In the genomic region with DNA sequence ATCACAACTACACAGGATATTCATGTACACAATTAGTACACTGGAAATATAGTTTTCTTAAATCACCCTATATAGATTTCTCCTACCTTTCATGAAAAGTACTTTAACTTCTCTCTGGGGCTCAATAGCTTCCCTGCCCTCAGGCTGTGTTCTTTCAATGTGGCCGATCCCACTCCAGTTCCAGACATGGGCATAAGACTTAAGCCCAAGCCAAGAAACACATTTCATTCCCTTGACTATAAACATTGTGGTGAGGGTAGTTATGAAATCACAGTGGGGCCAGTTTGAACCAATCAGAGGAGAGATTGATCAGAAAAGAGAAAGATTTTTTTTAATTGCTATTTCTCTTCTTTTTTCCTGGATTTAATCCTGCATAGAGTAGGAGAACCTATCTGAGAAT, we compare ENCODE assay signal across 35 cellular contexts.
"Had no signal": no experiment of that assay in that cellular context is flagged by ENCODE, and none has a peak within 500 bp of the region (broad histone marks: within the 10 kb centered on the region; RNA-seq: fewer than 3 reads in every experiment).

No MANE protein-coding gene starts in this region.

- H3K4me3 ChIP-seq: adrenal gland, body of pancreas, cardiac muscle cell had no signal

- H3K27ac Mint-ChIP-seq: activated B cell treated with CpG ODN at 0.5 μM for 24 hours; activated CD4-positive, alpha-beta memory T cell treated with anti-CD3 and anti-CD28 coated beads for 36 hours; activated CD4-positive, alpha-beta T cell treated with anti-CD3 and anti-CD28 coated beads, Interleukin-2, amount 10 ng/mL, durations not matched to agents 24 days and 14 days; activated CD8-positive, alpha-beta T cell treated with anti-CD3 and anti-CD28 coated beads for 36 hours; activated naive CD4-positive, alpha-beta T cell treated with anti-CD3 and anti-CD28 coated beads, Interleukin-2, amount 10 ng/mL, durations not matched to agents 7 days and 5 days; activated naive CD4-positive, alpha-beta T cell treated with anti-CD3 and anti-CD28 coated beads, Interleukin-2, amount 50 U/mL, for 24 hours; activated naive CD8-positive, alpha-beta T cell; activated naive CD8-positive, alpha-beta T cell treated with anti-CD3 and anti-CD28 coated beads, Interleukin-2, amount 10 ng/mL, durations not matched to agents 7 days and 5 days; activated naive CD8-positive, alpha-beta T cell treated with anti-CD3 and anti-CD28 coated beads, Interleukin-2, amount 50 U/mL, for 24 hours; activated T-cell treated with anti-CD3 and anti-CD28 coated beads, Interleukin-2, amount 50 U/mL, for 24 hours; activated T-helper 2 cell treated with anti-CD3 and anti-CD28 coated beads, Interferon-gamma antibody, Interleukin-2, Interleukin-4, amounts not matched to agents 10 μg/mL and 5 μg/mL and 100 μg/mL, durations not matched to agents 14 hours and 24 hours and 36 hours; T-helper 1 cell treated with Interleukin-12 subunit alpha and Interleukin-12 subunit beta and Interleukin-4 antibody, amounts not matched to agents 30 μg/mL and 1 μg/mL, for 36 hours; T-helper 2 cell treated with Interferon-gamma antibody and Interleukin-4, amounts not matched to agents 5 μg/mL and 100 μg/mL, for 36 hours had no signal

- H3K27me3 ChIP-seq: adrenal gland, body of pancreas, brain microvascular endothelial cell, cardiac muscle cell had no signal

- H3K9me3 ChIP-seq: adrenal gland, body of pancreas had no signal

- DNase-seq: activated B cell treated with CpG ODN at 0.5 μM for 24 hours; activated CD4-positive, alpha-beta memory T cell treated with anti-CD3 and anti-CD28 coated beads for 36 hours; activated CD4-positive, alpha-beta T cell treated with anti-CD3 and anti-CD28 coated beads for 4 hours; activated CD4-positive, alpha-beta T cell treated with anti-CD3 and anti-CD28 coated beads, Interleukin-2, amount 10 ng/mL, durations not matched to agents 24 days and 14 days; activated CD4-positive, alpha-beta T cell treated with anti-CD3 and anti-CD28 coated beads, Interleukin-2, amount 50 U/mL, for 1 hour; activated CD4-positive, alpha-beta T cell treated with anti-CD3 and anti-CD28 coated beads, Interleukin-2, amount 50 U/mL, for 4 hours; activated CD4-positive, CD25-positive, alpha-beta regulatory T cell treated with anti-CD3 and anti-CD28 coated beads, Interleukin-2, amount 50 U/mL, for 72 hours; activated CD8-positive, alpha-beta memory T cell treated with anti-CD3 and anti-CD28 coated beads, Interleukin-2, amount 50 U/mL, for 48 hours; activated CD8-positive, alpha-beta T cell treated with anti-CD3 and anti-CD28 coated beads for 36 hours; activated effector memory CD4-positive, alpha-beta T cell treated with Interleukin-2 at 50 U/mL for 16 hours; activated gamma-delta T cell; activated naive CD4-positive, alpha-beta T cell treated with anti-CD3 and anti-CD28 coated beads, Interleukin-2, amount 10 ng/mL, durations not matched to agents 7 days and 5 days; activated naive CD4-positive, alpha-beta T cell treated with Interleukin-2 at 50 U/mL for 16 hours; activated naive CD8-positive, alpha-beta T cell treated with anti-CD3 and anti-CD28 coated beads, Interleukin-2, amount 10 ng/mL, durations not matched to agents 7 days and 5 days; activated naive CD8-positive, alpha-beta T cell treated with anti-CD3 and anti-CD28 coated beads, Interleukin-2, amount 50 U/mL, for 24 hours; activated T-cell treated with anti-CD3 and anti-CD28 coated beads, Interleukin-2, amount 50 U/mL, for 24 hours; activated T-cell treated with anti-CD3 and anti-CD28 coated beads, Interleukin-2, amount 50 U/mL, for 48 hours; adrenal gland; amniotic stem cell; aorta; body of pancreas; brain microvascular endothelial cell; caudate nucleus; cerebellar nuclear complex; T-helper 1 cell; T-helper 2 cell; T-helper 9 cell had no signal

- H3K27me3 Mint-ChIP-seq: activated B cell treated with CpG ODN at 0.5 μM for 24 hours; activated CD4-positive, alpha-beta memory T cell treated with anti-CD3 and anti-CD28 coated beads for 36 hours; activated CD4-positive, alpha-beta T cell treated with anti-CD3 and anti-CD28 coated beads, Interleukin-2, amount 10 ng/mL, durations not matched to agents 24 days and 14 days; activated CD8-positive, alpha-beta T cell treated with anti-CD3 and anti-CD28 coated beads for 36 hours; activated naive CD4-positive, alpha-beta T cell treated with anti-CD3 and anti-CD28 coated beads, Interleukin-2, amount 10 ng/mL, durations not matched to agents 7 days and 5 days; activated naive CD4-positive, alpha-beta T cell treated with anti-CD3 and anti-CD28 coated beads, Interleukin-2, amount 50 U/mL, for 24 hours; activated naive CD8-positive, alpha-beta T cell; activated naive CD8-positive, alpha-beta T cell treated with anti-CD3 and anti-CD28 coated beads, Interleukin-2, amount 10 ng/mL, durations not matched to agents 7 days and 5 days; activated naive CD8-positive, alpha-beta T cell treated with anti-CD3 and anti-CD28 coated beads, Interleukin-2, amount 50 U/mL, for 24 hours; activated T-cell treated with anti-CD3 and anti-CD28 coated beads, Interleukin-2, amount 50 U/mL, for 24 hours; central memory CD8-positive, alpha-beta T cell had no signal

- H3K36me3 Mint-ChIP-seq: activated CD4-positive, alpha-beta memory T cell treated with anti-CD3 and anti-CD28 coated beads for 36 hours; activated naive CD4-positive, alpha-beta T cell treated with anti-CD3 and anti-CD28 coated beads, Interleukin-2, amount 10 ng/mL, durations not matched to agents 7 days and 5 days; activated naive CD4-positive, alpha-beta T cell treated with anti-CD3 and anti-CD28 coated beads, Interleukin-2, amount 50 U/mL, for 24 hours; activated naive CD8-positive, alpha-beta T cell; activated naive CD8-positive, alpha-beta T cell treated with anti-CD3 and anti-CD28 coated beads, Interleukin-2, amount 10 ng/mL, durations not matched to agents 7 days and 5 days had no signal

- H3K4me1 ChIP-seq: adrenal gland, body of pancreas had no signal

- H3K4me3 Mint-ChIP-seq: activated B cell treated with CpG ODN at 0.5 μM for 24 hours; activated CD4-positive, alpha-beta memory T cell treated with anti-CD3 and anti-CD28 coated beads for 36 hours; activated CD4-positive, alpha-beta T cell treated with anti-CD3 and anti-CD28 coated beads, Interleukin-2, amount 10 ng/mL, durations not matched to agents 24 days and 14 days; activated CD8-positive, alpha-beta T cell treated with anti-CD3 and anti-CD28 coated beads for 36 hours; activated naive CD4-positive, alpha-beta T cell treated with anti-CD3 and anti-CD28 coated beads, Interleukin-2, amount 10 ng/mL, durations not matched to agents 7 days and 5 days; activated naive CD4-positive, alpha-beta T cell treated with anti-CD3 and anti-CD28 coated beads, Interleukin-2, amount 50 U/mL, for 24 hours; activated naive CD8-positive, alpha-beta T cell; activated naive CD8-positive, alpha-beta T cell treated with anti-CD3 and anti-CD28 coated beads, Interleukin-2, amount 10 ng/mL, durations not matched to agents 7 days and 5 days; activated naive CD8-positive, alpha-beta T cell treated with anti-CD3 and anti-CD28 coated beads, Interleukin-2, amount 50 U/mL, for 24 hours; activated T-cell treated with anti-CD3 and anti-CD28 coated beads, Interleukin-2, amount 50 U/mL, for 24 hours; central memory CD8-positive, alpha-beta T cell; T-helper 1 cell treated with Interleukin-12 subunit alpha and Interleukin-12 subunit beta and Interleukin-4 antibody, amounts not matched to agents 30 μg/mL and 1 μg/mL, for 36 hours; T-helper 2 cell treated with Interferon-gamma antibody and Interleukin-4, amounts not matched to agents 5 μg/mL and 100 μg/mL, for 36 hours had no signal

- ATAC-seq: activated CD8-positive, alpha-beta T cell treated with anti-CD3 and anti-CD28 coated beads for 36 hours; activated naive CD8-positive, alpha-beta T cell treated with anti-CD3 and anti-CD28 coated beads, Interleukin-2, amount 50 U/mL, for 24 hours; body of pancreas had no signal

- H3K4me1 Mint-ChIP-seq: activated B cell treated with CpG ODN at 0.5 μM for 24 hours; activated CD4-positive, alpha-beta T cell treated with anti-CD3 and anti-CD28 coated beads, Interleukin-2, amount 10 ng/mL, durations not matched to agents 24 days and 14 days; activated naive CD4-positive, alpha-beta T cell treated with anti-CD3 and anti-CD28 coated beads, Interleukin-2, amount 10 ng/mL, durations not matched to agents 7 days and 5 days; activated naive CD4-positive, alpha-beta T cell treated with anti-CD3 and anti-CD28 coated beads, Interleukin-2, amount 50 U/mL, for 24 hours; activated naive CD8-positive, alpha-beta T cell treated with anti-CD3 and anti-CD28 coated beads, Interleukin-2, amount 10 ng/mL, durations not matched to agents 7 days and 5 days; activated naive CD8-positive, alpha-beta T cell treated with anti-CD3 and anti-CD28 coated beads, Interleukin-2, amount 50 U/mL, for 24 hours; central memory CD8-positive, alpha-beta T cell had no signal

- H3K9me3 Mint-ChIP-seq: activated CD4-positive, alpha-beta T cell treated with anti-CD3 and anti-CD28 coated beads, Interleukin-2, amount 10 ng/mL, durations not matched to agents 24 days and 14 days had no signal

- H3K27ac ChIP-seq: adrenal gland, body of pancreas, brain microvascular endothelial cell, cardiac muscle cell, VCaP had no signal

- H3K36me3 ChIP-seq: adrenal gland, brain microvascular endothelial cell, cardiac muscle cell had no signal
